1 cellular context compared by ENCODE assay signal in the genomic region with DNA sequence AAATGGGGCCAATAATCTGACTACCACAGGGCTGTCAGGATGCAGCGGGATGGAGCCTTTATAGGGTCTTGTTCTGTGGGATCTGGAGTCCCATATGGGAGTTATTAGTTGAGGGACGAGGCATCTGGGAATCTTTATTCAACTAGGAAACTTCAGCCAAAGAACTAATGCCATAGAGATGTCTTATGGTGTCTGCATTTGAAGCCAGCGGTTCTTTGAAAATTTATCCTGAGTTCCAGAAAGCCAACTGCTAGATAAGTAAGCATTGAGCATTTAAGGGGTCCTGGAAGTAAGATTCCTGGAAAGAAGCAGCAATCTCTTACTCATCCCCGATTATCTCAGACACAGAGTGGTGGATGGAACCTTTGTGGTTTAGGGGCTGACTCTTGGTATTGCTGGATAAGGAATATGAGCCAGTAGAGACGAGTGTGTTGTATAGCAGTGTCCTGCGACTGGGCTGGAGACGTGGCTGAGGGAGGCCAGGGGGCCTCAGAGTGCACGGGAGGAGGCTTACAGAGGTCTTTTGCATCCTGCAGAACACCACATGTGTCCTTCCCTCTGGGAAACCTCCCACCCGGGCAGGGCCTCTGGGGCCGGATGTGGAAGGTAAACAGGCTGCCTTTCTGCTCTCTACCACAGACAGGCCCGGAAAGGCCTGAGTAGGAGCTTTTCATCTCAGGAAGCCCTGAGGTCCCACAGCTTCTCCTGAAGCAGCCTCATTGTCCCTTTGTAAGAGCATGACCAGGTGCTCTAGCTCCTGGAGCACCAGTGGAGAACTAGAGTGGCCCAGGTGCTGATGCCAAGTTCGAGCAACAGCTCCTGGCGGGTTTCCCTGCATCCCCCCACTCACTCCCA.
TF ChIP-seq lines count a peak whose summit lies in the region.

No MANE protein-coding gene starts in this region.

TF ChIP-seq in HepG2, 621 proteins besides CTCF, POLR2A, EP300 and RAD21:
- TF ChIP-seq ZNF383 (CRISPR knock-in tag; IDR thresholded peaks at IDR 0.05; ENCODE audit: borderline replicate concordance) (no peak), TEAD3 (CRISPR knock-in tag; optimal IDR thresholded peaks at IDR 0.05; ENCODE audit: borderline replicate concordance) (no peak), AGO2 (optimal IDR thresholded peaks at IDR 0.05; ENCODE audit: low read depth, low read length) (peak; percentile 48), ZNF496 (CRISPR knock-in tag; IDR thresholded peaks at IDR 0.05; ENCODE audit: insufficient replicate concordance) (no peak), PAWR (CRISPR knock-in tag; IDR thresholded peaks at IDR 0.05; ENCODE audit: borderline replicate concordance) (no peak), ZNF513 (CRISPR knock-in tag; conservative IDR thresholded peaks at IDR 0.05) (no peak), RBM22 (optimal IDR thresholded peaks at IDR 0.05; ENCODE audit: low read length) (peak; percentile 58), MED13 (CRISPR knock-in tag; IDR thresholded peaks at IDR 0.05) (no peak), HNRNPH1 (optimal IDR thresholded peaks at IDR 0.05; ENCODE audit: low read depth, low read length) (no peak), ETV5 (CRISPR knock-in tag; IDR thresholded peaks at IDR 0.05; ENCODE audit: borderline replicate concordance) (peak; percentile 60; the same call in 1 of the 2 replicates)
